8 cellular contexts compared by ENCODE assay signal in the genomic region with DNA sequence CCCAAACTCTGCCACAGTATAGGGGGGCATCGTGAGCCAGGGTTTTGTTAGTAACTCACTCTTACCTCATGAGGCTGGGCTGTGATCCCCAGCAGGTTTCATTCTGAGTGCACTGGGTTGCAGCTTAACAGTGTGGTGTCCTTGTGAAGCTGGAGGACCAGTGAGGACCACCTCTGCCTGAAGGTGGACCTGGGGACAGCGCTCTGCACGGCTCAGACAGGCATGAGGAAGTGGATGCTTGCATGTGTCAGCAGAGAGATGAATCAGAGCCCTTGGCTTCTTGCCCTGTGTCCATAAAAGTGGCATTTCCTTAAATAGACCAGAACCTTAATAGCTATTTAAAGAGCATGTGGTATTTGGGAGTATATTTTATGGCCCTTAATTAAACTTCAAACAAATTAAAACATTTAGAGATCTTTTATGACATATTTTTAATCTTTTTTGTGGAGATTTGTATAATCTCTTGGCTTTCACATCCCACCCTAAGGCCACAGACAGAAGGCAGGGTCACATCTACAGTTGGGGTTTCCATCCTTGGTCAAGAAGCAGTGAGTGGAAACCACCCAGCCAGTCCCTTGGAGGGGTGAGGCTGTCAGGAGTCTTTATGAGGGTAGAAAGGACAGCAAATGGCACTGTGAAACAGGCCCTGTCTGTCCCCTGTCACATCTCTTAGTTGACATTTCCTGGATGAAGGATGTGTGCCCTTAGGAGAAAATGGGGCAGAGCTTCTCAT. TPM values are rescaled to one million over a fixed set of nuclear protein-coding genes. Genes with fewer than 3 reads are reported as not detected.
DNase-seq lines count a peak whose midpoint lies in the region; TF ChIP-seq lines count a peak whose summit lies in the region.

No MANE protein-coding gene starts in this region.

- H3K4me1 ChIP-seq in Karpas-422 (ENCODE audit: low read length), result peaks cover 88% of the 10 kb centered on the region

- H3K4me3 ChIP-seq in GM06990 (replicated peaks; ENCODE audit: low read depth, low read length) (peak overlapping the region; percentile 6; the same call in 1 of the 2 replicates), Karpas-422 (ENCODE audit: low read length) (peak overlapping the region; percentile 59; the same call in 1 of the 2 replicates), foreskin fibroblast (ENCODE audit: low read depth in 1 of 2, low read length in 2 of 2) (no peak overlapping the region)

- peak overlapping the region; percentile 54 for H3K9ac ChIP-seq in Karpas-422 (ENCODE audit: low read length)

- intact Hi-C loops in posterior vena cava (cut with DNase I), result no loop called here

- H3K79me2 ChIP-seq in Karpas-422 (ENCODE audit: low read length), result peaks cover 25% of the 10 kb centered on the region

- no peak overlapping the region for H2AFZ ChIP-seq in Karpas-422 (ENCODE audit: low read length)

- H3K9me2 ChIP-seq in Karpas-422 (replicated peaks; ENCODE audit: insufficient read depth, low read length), result no peaks in the 10 kb centered on the region

- peak overlapping the region; percentile 93 for H3K27ac ChIP-seq in Karpas-422 (ENCODE audit: low read length)
- H3K27ac ChIP-seq in VCaP, result peak overlapping the region; percentile 76

- TF ChIP-seq CTCF in GM06990 (IDR thresholded peaks at IDR 0.05; ENCODE audit: insufficient read depth, low read length, poor library complexity, severe bottlenecking), result no peak
- TF ChIP-seq CTCF in VCaP (conservative IDR thresholded peaks at IDR 0.05), result no peak
- no peak for TF ChIP-seq CTCF in foreskin fibroblast (IDR thresholded peaks at IDR 0.05; ENCODE audit: low read depth, low read length)

- H3K36me3 ChIP-seq in GM06990 (ENCODE audit: control insufficient read depth, insufficient read depth, low read length), result peaks cover 3% of the 10 kb centered on the region
- H3K36me3 ChIP-seq in Karpas-422 (ENCODE audit: insufficient read depth, low read length), result peaks cover 16% of the 10 kb centered on the region; the same call in 1 of the 2 replicates

- H3K27me3 ChIP-seq in GM06990 (replicated peaks; ENCODE audit: control insufficient read depth, insufficient read depth, low read length), result no peaks in the 10 kb centered on the region
- no peaks in the 10 kb centered on the region for H3K27me3 ChIP-seq in Karpas-422 (ENCODE audit: low read length)

- H4K20me1 ChIP-seq in Karpas-422 (ENCODE audit: insufficient read depth, low read depth, low read length), result no peaks in the 10 kb centered on the region

- H3K4me2 ChIP-seq in Karpas-422 (ENCODE audit: low read depth, low read length, poor library complexity, severe bottlenecking), result peak overlapping the region; percentile 80

- DNase-seq in GM06990 (ENCODE audit: extremely low read depth, insufficient read length) (no peak), Karpas-422 (peak; percentile 93), foreskin fibroblast (peak; percentile 92 to 97), posterior vena cava (ENCODE audit: low spot score) (peak; percentile 83), middle frontal gyrus (ENCODE audit: extremely low spot score, low spot score) (no peak), putamen (ENCODE audit: low spot score) (no peak)
- no peak for DNase-seq in stimulated activated CD4-positive, alpha-beta T cell treated with anti-CD3 and anti-CD28 coated beads, Interleukin-4, amount 100 ng/mL, for 24 hours

- H3K9me3 ChIP-seq in Karpas-422 (ENCODE audit: low read length), result no peaks in the 10 kb centered on the region

RNA-seq across cellular contexts. Expression of gene ADORA2A, which starts 24.8 kb away (rescaled TPM):
- total RNA-seq in Karpas-422 (2014; rRNA removed; shearing (Covaris generic); ENCODE audit: low replicate concordance), result 65.9 and 86.7 TPM in 2 replicates
- 1 to 10 TPM; 1.9 to 2.6 TPM for total RNA-seq in posterior vena cava

Comparison
In these comparisons a context has a peak if more than half of its experiments do, and no peak if none do; other contexts are left out.
1. DNase-seq: peak in Karpas-422 (single experiment), foreskin fibroblast (2 of 2) and posterior vena cava (single experiment); none in GM06990 (single experiment), middle frontal gyrus (single experiment), putamen (single experiment) and stimulated activated CD4-positive, alpha-beta T cell treated with anti-CD3 and anti-CD28 coated beads, Interleukin-4, amount 100 ng/mL, for 24 hours (single experiment).
2. H3K4me3 ChIP-seq: peak in GM06990 (single experiment) and Karpas-422 (single experiment); none in foreskin fibroblast (0 of 2).
3. RNA of gene ADORA2A, which starts 24.8 kb away (total RNA-seq): 65.9 to 86.7 TPM in Karpas-422; 1.9 to 2.6 TPM in posterior vena cava; every median in the first group is over 10 times any median in the second.